In the genomic region with DNA sequence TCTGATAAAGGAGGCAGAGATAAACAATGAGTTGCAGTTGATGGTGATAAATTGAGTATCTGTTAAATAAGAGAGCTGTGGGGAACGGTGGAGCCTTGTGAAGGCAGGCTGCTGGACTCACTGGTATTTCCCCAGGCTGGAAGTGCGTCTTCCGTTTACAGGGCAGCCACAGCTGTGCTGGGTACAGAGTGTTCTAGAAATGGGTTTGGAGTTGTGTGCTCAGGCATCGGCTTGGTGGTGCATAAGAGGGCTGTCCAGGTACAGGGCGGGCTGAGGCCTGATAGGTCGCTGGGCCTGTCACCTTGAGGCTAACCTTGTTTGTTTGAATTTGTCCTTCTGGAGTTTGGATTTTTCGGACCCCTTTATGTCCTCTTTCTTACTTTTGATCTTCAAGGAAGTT, we compare ENCODE assay signal across 9 cellular contexts. TPM values are rescaled to one million over a fixed set of nuclear protein-coding genes. Genes with fewer than 3 reads are reported as not detected.
DNase-seq lines count a peak whose midpoint lies in the region; ATAC-seq and TF ChIP-seq lines count a peak whose summit lies in the region.
"Had no signal": no experiment of that assay in that cellular context is flagged by ENCODE, and none has a peak within 500 bp of the region (broad histone marks: within the 10 kb centered on the region; RNA-seq: fewer than 3 reads in every experiment).

No MANE protein-coding gene starts in this region.

- no peaks in the 10 kb centered on the region for H3K9me3 Mint-ChIP-seq in activated B cell treated with CpG ODN at 0.5 μM for 24 hours
- no peaks in the 10 kb centered on the region for H3K9me3 Mint-ChIP-seq in activated CD4-positive, alpha-beta memory T cell treated with anti-CD3 and anti-CD28 coated beads, Interleukin-2, amount 10 ng/mL, durations not matched to agents 7 days and 5 days

- POLR2A ChIA-PET in activated B cell treated with CpG ODN at 0.5 μM for 24 hours (lab: Charles Lee), result no interaction called here
- POLR2A ChIA-PET in activated CD4-positive, alpha-beta memory T cell treated with anti-CD3 and anti-CD28 coated beads, Interleukin-2, amount 10 ng/mL, durations not matched to agents 7 days and 5 days (lab: Charles Lee), result no interaction called here

- ATAC-seq in GM19395 (IDR thresholded peaks at IDR 0.05; ENCODE audit: unreplicated experiment), result peak; percentile 44
- ATAC-seq in activated B cell treated with CpG ODN at 0.5 μM for 24 hours (ENCODE audit: low read depth), result peak; percentile 47
- peak; percentile 27 for ATAC-seq in left colon
- ATAC-seq in sciatic nerve, result peak; percentile 86
- no peak for ATAC-seq in HG02970 (IDR thresholded peaks at IDR 0.05; ENCODE audit: low FRiP score, unreplicated experiment)
- ATAC-seq in HG03342 (IDR thresholded peaks at IDR 0.05; ENCODE audit: unreplicated experiment), result no peak

- peaks cover 7% of the 10 kb centered on the region for H3K36me3 Mint-ChIP-seq in activated B cell treated with CpG ODN at 0.5 μM for 24 hours (ENCODE audit: low read depth)
- H3K36me3 Mint-ChIP-seq in activated CD4-positive, alpha-beta memory T cell treated with anti-CD3 and anti-CD28 coated beads, Interleukin-2, amount 10 ng/mL, durations not matched to agents 7 days and 5 days (ENCODE audit: low read depth), result no peaks in the 10 kb centered on the region

- H3K4me1 Mint-ChIP-seq in activated B cell treated with CpG ODN at 0.5 μM for 24 hours, result peaks cover 89% of the 10 kb centered on the region
- peaks cover 6% of the 10 kb centered on the region for H3K4me1 Mint-ChIP-seq in activated CD4-positive, alpha-beta memory T cell treated with anti-CD3 and anti-CD28 coated beads, Interleukin-2, amount 10 ng/mL, durations not matched to agents 7 days and 5 days

- CTCF ChIA-PET in activated B cell treated with CpG ODN at 0.5 μM for 24 hours (lab: Charles Lee), result no interaction called here
- CTCF ChIA-PET in activated CD4-positive, alpha-beta memory T cell treated with anti-CD3 and anti-CD28 coated beads, Interleukin-2, amount 10 ng/mL, durations not matched to agents 7 days and 5 days (lab: Charles Lee), result no interaction called here

- no peak overlapping the region for H3K27ac Mint-ChIP-seq in activated B cell treated with CpG ODN at 0.5 μM for 24 hours
- H3K27ac Mint-ChIP-seq in activated CD4-positive, alpha-beta memory T cell treated with anti-CD3 and anti-CD28 coated beads, Interleukin-2, amount 10 ng/mL, durations not matched to agents 7 days and 5 days, result no peak overlapping the region

- no peak for TF ChIP-seq CTCF in activated B cell treated with CpG ODN at 0.5 μM for 24 hours (IDR thresholded peaks at IDR 0.05)

- DNase-seq in activated B cell treated with CpG ODN at 0.5 μM for 24 hours (no peak), left colon (peak in 1 of 2 donors; percentile 49), sciatic nerve (ENCODE audit: low spot score) (no peak)
- no peak for DNase-seq in activated CD4-positive, alpha-beta T cell treated with anti-CD3 and anti-CD28 coated beads for 1 hour
- no peak for DNase-seq in activated CD4-positive, alpha-beta memory T cell treated with anti-CD3 and anti-CD28 coated beads, Interleukin-2, amount 10 ng/mL, durations not matched to agents 7 days and 5 days
- DNase-seq: NCI-H510A had no signal

- no peak overlapping the region for H3K4me3 Mint-ChIP-seq in activated B cell treated with CpG ODN at 0.5 μM for 24 hours
- no peak overlapping the region for H3K4me3 Mint-ChIP-seq in activated CD4-positive, alpha-beta memory T cell treated with anti-CD3 and anti-CD28 coated beads, Interleukin-2, amount 10 ng/mL, durations not matched to agents 7 days and 5 days

- intact Hi-C loops in activated B cell treated with CpG ODN at 0.5 μM for 24 hours (cut with micrococcal nuclease), result no loop called here
- intact Hi-C loops in left colon (cut with DNase I, micrococcal nuclease), result no loop called here
- intact Hi-C loops in sciatic nerve (cut with DNase I), result no loop called here

- H3K27me3 Mint-ChIP-seq in activated B cell treated with CpG ODN at 0.5 μM for 24 hours, result no peaks in the 10 kb centered on the region
- H3K27me3 Mint-ChIP-seq in activated CD4-positive, alpha-beta memory T cell treated with anti-CD3 and anti-CD28 coated beads, Interleukin-2, amount 10 ng/mL, durations not matched to agents 7 days and 5 days, result no peaks in the 10 kb centered on the region

RNA-seq across cellular contexts. Expression of gene ARID1B, which starts 39.3 kb away (rescaled TPM):
- total RNA-seq in activated B cell treated with CpG ODN at 0.5 μM for 24 hours, result 194 and 248 TPM in 2 replicates
- total RNA-seq in left colon, result 10 to 100 TPM; 69.0 to 85.4 TPM
- 142 TPM for total RNA-seq in sciatic nerve
- total RNA-seq in activated CD4-positive, alpha-beta memory T cell treated with anti-CD3 and anti-CD28 coated beads, Interleukin-2, amount 10 ng/mL, durations not matched to agents 7 days and 5 days, result 10 to 100 TPM; 63.4 to 65.5 TPM

Comparison
In these comparisons a context has a peak if more than half of its experiments do, and no peak if none do; other contexts are left out.
1. ATAC-seq: peak in GM19395 (single experiment), activated B cell treated with CpG ODN at 0.5 μM for 24 hours (single experiment), left colon (single experiment) and sciatic nerve (single experiment); none in HG02970 (single experiment) and HG03342 (single experiment).